Comparison of ENCODE assay signal across 14 cellular contexts in the genomic region with DNA sequence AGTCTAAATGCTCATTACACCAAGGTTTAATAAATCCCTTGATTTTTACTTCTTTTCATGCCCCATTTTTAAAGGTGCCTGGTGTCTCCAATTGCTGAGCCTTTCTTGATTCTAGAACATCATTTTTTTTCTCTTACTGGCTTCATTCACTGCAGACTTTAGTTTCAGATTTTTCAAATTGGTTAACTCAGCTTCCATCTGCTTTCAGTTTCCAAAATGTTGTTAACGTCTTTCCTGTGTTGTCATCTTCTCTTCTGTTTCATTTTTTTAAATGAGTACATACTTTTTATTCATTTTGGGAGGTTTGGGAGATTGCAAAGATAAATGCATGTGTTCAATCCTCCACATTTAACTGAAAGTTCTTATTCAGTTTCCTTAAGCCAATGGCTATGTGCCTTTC.
"Had no signal": no experiment of that assay in that cellular context is flagged by ENCODE, and none has a peak within 500 bp of the region (broad histone marks: within the 10 kb centered on the region; RNA-seq: fewer than 3 reads in every experiment).

No MANE protein-coding gene starts in this region.

- H3K4me3 Mint-ChIP-seq: activated B cell treated with CpG ODN at 0.5 μM for 24 hours; activated naive CD8-positive, alpha-beta T cell treated with anti-CD3 and anti-CD28 coated beads, Interleukin-2, amount 10 ng/mL, durations not matched to agents 7 days and 5 days; naive thymus-derived CD8-positive, alpha-beta T cell had no signal

- H3K4me1 Mint-ChIP-seq: activated B cell treated with CpG ODN at 0.5 μM for 24 hours; activated naive CD8-positive, alpha-beta T cell treated with anti-CD3 and anti-CD28 coated beads, Interleukin-2, amount 10 ng/mL, durations not matched to agents 7 days and 5 days; naive thymus-derived CD8-positive, alpha-beta T cell had no signal

- ATAC-seq: foreskin keratinocyte; naive thymus-derived CD8-positive, alpha-beta T cell had no signal

- H3K36me3 Mint-ChIP-seq: activated naive CD8-positive, alpha-beta T cell treated with anti-CD3 and anti-CD28 coated beads, Interleukin-2, amount 10 ng/mL, durations not matched to agents 7 days and 5 days had no signal

- H3K27me3 Mint-ChIP-seq: activated B cell treated with CpG ODN at 0.5 μM for 24 hours; naive thymus-derived CD8-positive, alpha-beta T cell had no signal

- DNase-seq: activated B cell treated with CpG ODN at 0.5 μM for 24 hours; activated naive CD8-positive, alpha-beta T cell treated with anti-CD3 and anti-CD28 coated beads, Interleukin-2, amount 10 ng/mL, durations not matched to agents 7 days and 5 days; brain microvascular endothelial cell; cortex of kidney; effector CD8-positive, alpha-beta T cell; foreskin keratinocyte; glutamatergic neuron; hypothalamus; mesenchymal stem cell; naive thymus-derived CD8-positive, alpha-beta T cell; stimulated activated CD4-positive, alpha-beta T cell treated with anti-CD3 and anti-CD28 coated beads, Interleukin-15, amount 100 ng/mL, for 24 hours; stimulated activated CD4-positive, alpha-beta T cell treated with anti-CD3 and anti-CD28 coated beads, Interleukin-4, amount 100 ng/mL, for 24 hours; stimulated activated naive CD4-positive, alpha-beta T cell; tibial artery had no signal

- H3K27ac Mint-ChIP-seq: activated B cell treated with CpG ODN at 0.5 μM for 24 hours; activated naive CD8-positive, alpha-beta T cell treated with anti-CD3 and anti-CD28 coated beads, Interleukin-2, amount 10 ng/mL, durations not matched to agents 7 days and 5 days; naive thymus-derived CD8-positive, alpha-beta T cell had no signal
